26 cellular contexts compared by ENCODE assay signal in the genomic region with DNA sequence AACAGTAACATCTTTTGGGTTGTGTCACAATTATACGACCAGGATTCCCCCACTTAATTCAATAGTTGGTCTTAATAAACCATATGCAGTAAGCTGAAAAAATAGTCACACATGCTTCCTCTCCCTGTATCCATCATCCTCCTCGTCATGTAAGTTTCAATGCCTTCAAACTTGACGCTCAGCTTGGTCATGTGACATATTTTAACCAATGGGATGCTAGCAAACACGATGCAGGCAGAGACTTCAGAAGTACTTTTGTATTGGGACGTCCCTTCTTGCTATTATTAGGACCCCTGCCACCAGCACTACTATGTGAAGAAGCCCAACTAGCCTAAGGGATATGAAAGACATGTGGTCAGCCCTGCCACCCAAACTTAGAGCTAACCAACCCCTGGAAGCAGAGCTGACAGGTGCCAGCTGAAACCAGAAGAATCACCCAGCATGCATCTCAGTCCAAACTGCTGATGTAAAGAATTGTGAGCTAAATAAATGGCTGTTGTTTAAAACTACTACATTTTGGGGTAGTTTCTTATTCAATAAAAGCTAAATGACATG. TPM values are rescaled to one million over a fixed set of nuclear protein-coding genes. Genes with fewer than 3 reads are reported as not detected.
"Had no signal": no experiment of that assay in that cellular context is flagged by ENCODE, and none has a peak within 500 bp of the region (broad histone marks: within the 10 kb centered on the region; RNA-seq: fewer than 3 reads in every experiment).

No MANE protein-coding gene starts in this region.

- H3K36me3 ChIP-seq: breast epithelium, left lung, pancreas, right atrium auricular region, thoracic aorta, upper lobe of left lung had no signal

- H3K4me1 ChIP-seq: breast epithelium, foreskin keratinocyte, left lung, pancreas, psoas muscle, right atrium auricular region, upper lobe of left lung had no signal

- ATAC-seq: activated CD4-positive, alpha-beta T cell treated with anti-CD3 and anti-CD28 coated beads for 36 hours; activated T-cell treated with anti-CD3 and anti-CD28 coated beads, Interleukin-2, amount 50 U/mL, for 4 hours; foreskin keratinocyte; left lung; pancreas; psoas muscle had no signal

- H3K27ac ChIP-seq: breast epithelium, foreskin keratinocyte, left lung, pancreas, psoas muscle, right atrium auricular region, thoracic aorta, upper lobe of left lung had no signal

- H3K4me3 ChIP-seq: breast epithelium, left lung, pancreas, psoas muscle, right atrium auricular region, thoracic aorta, upper lobe of left lung had no signal

- DNase-seq: activated CD4-positive, alpha-beta T cell treated with anti-CD3 and anti-CD28 coated beads for 36 hours; activated CD4-positive, alpha-beta T cell treated with anti-CD3 and anti-CD28 coated beads, Interleukin-2, amount 50 U/mL, for 4 hours; activated CD8-positive, alpha-beta memory T cell treated with anti-CD3 and anti-CD28 coated beads for 24 hours; activated CD8-positive, alpha-beta memory T cell treated with anti-CD3 and anti-CD28 coated beads, Interleukin-2, amount 50 U/mL, for 4 hours; activated naive CD4-positive, alpha-beta T cell; activated naive CD8-positive, alpha-beta T cell treated with anti-CD3 and anti-CD28 coated beads, Interleukin-2, amount 10 ng/mL, durations not matched to agents 7 days and 5 days; activated T-cell treated with anti-CD3 and anti-CD28 coated beads, Interleukin-2, amount 50 U/mL, for 4 hours; amniotic stem cell; effector memory CD4-positive, alpha-beta T cell; foreskin keratinocyte; kidney; left lung; midbrain; nephron progenitor cell; pancreas; psoas muscle; stimulated activated CD4-positive, alpha-beta T cell treated with anti-CD3 and anti-CD28 coated beads, Interleukin-4, amount 100 ng/mL, for 24 hours; stimulated activated naive CD4-positive, alpha-beta T cell treated with Interleukin-2 at 50 U/mL for 16 hours; T-helper 9 cell; upper lobe of left lung had no signal

- H3K9me3 ChIP-seq: pancreas, psoas muscle, right atrium auricular region, thoracic aorta had no signal

RNA-seq across cellular contexts. Expression of a gene that starts 49.3 kb away (rescaled TPM):
- total RNA-seq: activated CD4-positive, alpha-beta T cell treated with anti-CD3 and anti-CD28 coated beads for 36 hours; activated naive CD8-positive, alpha-beta T cell treated with anti-CD3 and anti-CD28 coated beads, Interleukin-2, amount 10 ng/mL, durations not matched to agents 7 days and 5 days; activated T-cell treated with anti-CD3 and anti-CD28 coated beads, Interleukin-2, amount 50 U/mL, for 4 hours; breast epithelium; dermis microvascular lymphatic vessel endothelial cell; foreskin keratinocyte; kidney; left lung; lung microvascular endothelial cell; thoracic aorta; upper lobe of left lung had no signal
- polyA plus RNA-seq: esophagus, foreskin keratinocyte, pancreas had no signal
